ENCODE assay signal across 1 cellular context in the genomic region with DNA sequence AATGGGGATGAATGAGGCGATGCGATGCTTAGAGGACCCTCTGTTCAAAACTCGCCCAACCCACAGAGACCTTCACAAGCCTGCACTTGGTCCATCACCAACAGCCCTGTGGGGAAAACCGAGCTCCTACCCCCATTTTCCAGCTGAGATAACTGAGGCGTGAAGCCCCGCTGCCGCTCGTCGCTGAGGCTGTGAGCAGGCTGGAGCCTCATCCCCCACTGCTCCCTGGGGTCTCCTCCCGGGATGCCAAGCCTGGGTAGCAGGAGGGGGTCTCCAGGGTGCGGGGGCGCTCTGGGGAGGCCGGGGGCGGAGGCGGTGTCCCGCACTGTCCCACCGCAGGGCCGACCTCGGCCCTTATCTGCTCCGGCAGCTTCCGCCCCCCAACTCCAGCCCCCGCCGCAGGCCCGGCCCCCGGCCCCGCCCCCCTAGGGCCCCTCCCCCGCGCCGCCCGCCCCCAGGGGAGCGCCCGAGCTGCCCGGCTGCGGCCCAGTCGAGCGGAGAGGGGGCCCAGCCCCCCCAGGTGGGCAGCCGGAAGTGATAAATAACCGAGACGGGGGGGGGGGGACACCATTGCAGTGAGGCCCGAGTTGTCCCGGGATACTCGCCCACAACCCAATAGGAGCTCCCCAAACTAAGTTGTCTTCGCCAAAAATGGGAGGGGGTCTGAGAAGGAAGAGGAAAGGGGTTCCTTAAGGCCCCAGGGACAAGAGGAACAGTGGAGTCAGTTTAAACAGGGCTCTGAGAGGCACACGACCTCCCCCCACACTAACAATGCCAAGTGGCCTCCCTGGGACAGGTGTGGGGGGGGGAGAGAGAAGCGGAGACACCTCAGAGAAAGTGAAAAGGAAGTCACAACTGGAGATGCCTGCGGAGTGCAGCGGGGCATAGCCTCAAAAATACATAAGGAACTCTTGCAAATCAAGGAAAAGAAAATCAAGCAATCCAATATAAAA.
TF ChIP-seq lines count a peak whose summit lies in the region.

No MANE protein-coding gene starts in this region.

TF ChIP-seq in K562, 482 proteins besides CTCF, POLR2A, EP300 and RAD21 (continues in another document):
- TF ChIP-seq RFX7 (CRISPR knock-in tag; IDR thresholded peaks at IDR 0.05): no peak
- peak; percentile 98 for TF ChIP-seq ZBTB7A (IDR thresholded peaks at IDR 0.05; ENCODE audit: borderline replicate concordance, control insufficient read depth, low read depth, low read length)
- 0 out of 2 replicates have a peak, but pooled peaks have one; percentile 19 for TF ChIP-seq CREB1 (IDR thresholded peaks at IDR 0.05)
- no peak for TF ChIP-seq CREB1 (CRISPR knock-in tag; IDR thresholded peaks at IDR 0.05)
- peak; percentile 59 for TF ChIP-seq ZFX (CRISPR knock-in tag; IDR thresholded peaks at IDR 0.05)
- peak in 1 of 3 experiments; percentile 10 for TF ChIP-seq YY1 (IDR thresholded peaks at IDR 0.05; ENCODE audit: borderline replicate concordance in 1 of 3, control insufficient read depth in 1 of 3, extremely low read depth in 1 of 3, insufficient read depth in 3 of 3, insufficient read length in 1 of 3, insufficient replicate concordance in 2 of 3, low read depth in 1 of 3, low read length in 2 of 3)
- no peak for TF ChIP-seq ZNF408 (CRISPR knock-in tag; IDR thresholded peaks at IDR 0.05; ENCODE audit: low read depth)
- TF ChIP-seq MBD2 (IDR thresholded peaks at IDR 0.05; ENCODE audit: borderline replicate concordance, low read depth): no peak
- peak; percentile 21; the same call in 1 of the 2 replicates for TF ChIP-seq CREM (IDR thresholded peaks at IDR 0.05; ENCODE audit: low read depth)
- TF ChIP-seq PHF8 (IDR thresholded peaks at IDR 0.05; ENCODE audit: borderline replicate concordance, low read length): peak; percentile 65; the same call in 1 of the 2 replicates
- 0 out of 2 replicates have a peak, but pooled peaks have one; percentile 24 for TF ChIP-seq RNF2 (IDR thresholded peaks at IDR 0.05)
- TF ChIP-seq, protein P1, sequence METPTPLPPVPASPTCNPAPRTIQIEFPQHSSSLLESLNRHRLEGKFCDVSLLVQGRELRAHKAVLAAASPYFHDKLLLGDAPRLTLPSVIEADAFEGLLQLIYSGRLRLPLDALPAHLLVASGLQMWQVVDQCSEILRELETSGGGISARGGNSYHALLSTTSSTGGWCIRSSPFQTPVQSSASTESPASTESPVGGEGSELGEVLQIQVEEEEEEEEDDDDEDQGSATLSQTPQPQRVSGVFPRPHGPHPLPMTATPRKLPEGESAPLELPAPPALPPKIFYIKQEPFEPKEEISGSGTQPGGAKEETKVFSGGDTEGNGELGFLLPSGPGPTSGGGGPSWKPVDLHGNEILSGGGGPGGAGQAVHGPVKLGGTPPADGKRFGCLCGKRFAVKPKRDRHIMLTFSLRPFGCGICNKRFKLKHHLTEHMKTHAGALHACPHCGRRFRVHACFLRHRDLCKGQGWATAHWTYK (CRISPR knock-in tag; IDR thresholded peaks at IDR 0.05): peak; percentile 17; the same call in 1 of the 2 replicates
- TF ChIP-seq SMARCA5 (IDR thresholded peaks at IDR 0.05): peak; percentile 49; the same call in 1 of the 2 replicates
- TF ChIP-seq BRD4 (IDR thresholded peaks at IDR 0.05): peak; percentile 3; the same call in 1 of the 2 replicates
- TF ChIP-seq POLR2AphosphoS5 (IDR thresholded peaks at IDR 0.05; ENCODE audit: control insufficient read depth, insufficient read depth, low read depth, low read length): peak; percentile 25; the same call in 1 of the 2 replicates
- TF ChIP-seq EGR1 (conservative IDR thresholded peaks at IDR 0.05): peak; percentile 95
- TF ChIP-seq, protein P2, sequence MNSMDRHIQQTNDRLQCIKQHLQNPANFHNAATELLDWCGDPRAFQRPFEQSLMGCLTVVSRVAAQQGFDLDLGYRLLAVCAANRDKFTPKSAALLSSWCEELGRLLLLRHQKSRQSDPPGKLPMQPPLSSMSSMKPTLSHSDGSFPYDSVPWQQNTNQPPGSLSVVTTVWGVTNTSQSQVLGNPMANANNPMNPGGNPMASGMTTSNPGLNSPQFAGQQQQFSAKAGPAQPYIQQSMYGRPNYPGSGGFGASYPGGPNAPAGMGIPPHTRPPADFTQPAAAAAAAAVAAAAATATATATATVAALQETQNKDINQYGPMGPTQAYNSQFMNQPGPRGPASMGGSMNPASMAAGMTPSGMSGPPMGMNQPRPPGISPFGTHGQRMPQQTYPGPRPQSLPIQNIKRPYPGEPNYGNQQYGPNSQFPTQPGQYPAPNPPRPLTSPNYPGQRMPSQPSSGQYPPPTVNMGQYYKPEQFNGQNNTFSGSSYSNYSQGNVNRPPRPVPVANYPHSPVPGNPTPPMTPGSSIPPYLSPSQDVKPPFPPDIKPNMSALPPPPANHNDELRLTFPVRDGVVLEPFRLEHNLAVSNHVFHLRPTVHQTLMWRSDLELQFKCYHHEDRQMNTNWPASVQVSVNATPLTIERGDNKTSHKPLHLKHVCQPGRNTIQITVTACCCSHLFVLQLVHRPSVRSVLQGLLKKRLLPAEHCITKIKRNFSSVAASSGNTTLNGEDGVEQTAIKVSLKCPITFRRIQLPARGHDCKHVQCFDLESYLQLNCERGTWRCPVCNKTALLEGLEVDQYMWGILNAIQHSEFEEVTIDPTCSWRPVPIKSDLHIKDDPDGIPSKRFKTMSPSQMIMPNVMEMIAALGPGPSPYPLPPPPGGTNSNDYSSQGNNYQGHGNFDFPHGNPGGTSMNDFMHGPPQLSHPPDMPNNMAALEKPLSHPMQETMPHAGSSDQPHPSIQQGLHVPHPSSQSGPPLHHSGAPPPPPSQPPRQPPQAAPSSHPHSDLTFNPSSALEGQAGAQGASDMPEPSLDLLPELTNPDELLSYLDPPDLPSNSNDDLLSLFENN (IDR thresholded peaks at IDR 0.05; ENCODE audit: low read depth in 2 of 2, low read length in 2 of 2): 0 out of 4 replicates have a peak, but pooled peaks of 1 of the 2 experiments have one; percentile 17
- no peak for TF ChIP-seq ZNF133 (CRISPR knock-in tag; IDR thresholded peaks at IDR 0.05)
- peak; percentile 21; the same call in 1 of the 2 replicates for TF ChIP-seq MTA3 (IDR thresholded peaks at IDR 0.05; ENCODE audit: borderline replicate concordance)
- TF ChIP-seq, protein P3, sequence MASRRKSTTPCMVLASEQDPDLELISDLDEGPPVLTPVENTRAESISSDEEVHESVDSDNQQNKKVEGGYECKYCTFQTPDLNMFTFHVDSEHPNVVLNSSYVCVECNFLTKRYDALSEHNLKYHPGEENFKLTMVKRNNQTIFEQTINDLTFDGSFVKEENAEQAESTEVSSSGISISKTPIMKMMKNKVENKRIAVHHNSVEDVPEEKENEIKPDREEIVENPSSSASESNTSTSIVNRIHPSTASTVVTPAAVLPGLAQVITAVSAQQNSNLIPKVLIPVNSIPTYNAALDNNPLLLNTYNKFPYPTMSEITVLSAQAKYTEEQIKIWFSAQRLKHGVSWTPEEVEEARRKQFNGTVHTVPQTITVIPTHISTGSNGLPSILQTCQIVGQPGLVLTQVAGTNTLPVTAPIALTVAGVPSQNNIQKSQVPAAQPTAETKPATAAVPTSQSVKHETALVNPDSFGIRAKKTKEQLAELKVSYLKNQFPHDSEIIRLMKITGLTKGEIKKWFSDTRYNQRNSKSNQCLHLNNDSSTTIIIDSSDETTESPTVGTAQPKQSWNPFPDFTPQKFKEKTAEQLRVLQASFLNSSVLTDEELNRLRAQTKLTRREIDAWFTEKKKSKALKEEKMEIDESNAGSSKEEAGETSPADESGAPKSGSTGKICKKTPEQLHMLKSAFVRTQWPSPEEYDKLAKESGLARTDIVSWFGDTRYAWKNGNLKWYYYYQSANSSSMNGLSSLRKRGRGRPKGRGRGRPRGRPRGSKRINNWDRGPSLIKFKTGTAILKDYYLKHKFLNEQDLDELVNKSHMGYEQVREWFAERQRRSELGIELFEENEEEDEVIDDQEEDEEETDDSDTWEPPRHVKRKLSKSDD (conservative IDR thresholded peaks at IDR 0.05; ENCODE audit: low read length): no peak
- peak; percentile 85 for TF ChIP-seq DPF2 (IDR thresholded peaks at IDR 0.05)
- TF ChIP-seq HDAC1 (IDR thresholded peaks at IDR 0.05): peak in 1 of 2 experiments; percentile 50; a peak in 1 of 4 replicates
- TF ChIP-seq ZNF444 (CRISPR knock-in tag; IDR thresholded peaks at IDR 0.05): no peak
- no peak for TF ChIP-seq ZNF717 (CRISPR knock-in tag; IDR thresholded peaks at IDR 0.05)
- TF ChIP-seq HDAC2 (IDR thresholded peaks at IDR 0.05): peak; percentile 76; the same call in 1 of the 2 replicates
- TF ChIP-seq MCM2 (IDR thresholded peaks at IDR 0.05; ENCODE audit: low read depth): no peak
- no peak; the same call in 1 of the 2 replicates for TF ChIP-seq FOXM1 (IDR thresholded peaks at IDR 0.05; ENCODE audit: low read depth)
- no peak for TF ChIP-seq FOXM1 (CRISPR knock-in tag; IDR thresholded peaks at IDR 0.05; ENCODE audit: low read depth)
- peak; percentile 61 for TF ChIP-seq SMARCA4 (IDR thresholded peaks at IDR 0.05)
- TF ChIP-seq, protein P4, sequence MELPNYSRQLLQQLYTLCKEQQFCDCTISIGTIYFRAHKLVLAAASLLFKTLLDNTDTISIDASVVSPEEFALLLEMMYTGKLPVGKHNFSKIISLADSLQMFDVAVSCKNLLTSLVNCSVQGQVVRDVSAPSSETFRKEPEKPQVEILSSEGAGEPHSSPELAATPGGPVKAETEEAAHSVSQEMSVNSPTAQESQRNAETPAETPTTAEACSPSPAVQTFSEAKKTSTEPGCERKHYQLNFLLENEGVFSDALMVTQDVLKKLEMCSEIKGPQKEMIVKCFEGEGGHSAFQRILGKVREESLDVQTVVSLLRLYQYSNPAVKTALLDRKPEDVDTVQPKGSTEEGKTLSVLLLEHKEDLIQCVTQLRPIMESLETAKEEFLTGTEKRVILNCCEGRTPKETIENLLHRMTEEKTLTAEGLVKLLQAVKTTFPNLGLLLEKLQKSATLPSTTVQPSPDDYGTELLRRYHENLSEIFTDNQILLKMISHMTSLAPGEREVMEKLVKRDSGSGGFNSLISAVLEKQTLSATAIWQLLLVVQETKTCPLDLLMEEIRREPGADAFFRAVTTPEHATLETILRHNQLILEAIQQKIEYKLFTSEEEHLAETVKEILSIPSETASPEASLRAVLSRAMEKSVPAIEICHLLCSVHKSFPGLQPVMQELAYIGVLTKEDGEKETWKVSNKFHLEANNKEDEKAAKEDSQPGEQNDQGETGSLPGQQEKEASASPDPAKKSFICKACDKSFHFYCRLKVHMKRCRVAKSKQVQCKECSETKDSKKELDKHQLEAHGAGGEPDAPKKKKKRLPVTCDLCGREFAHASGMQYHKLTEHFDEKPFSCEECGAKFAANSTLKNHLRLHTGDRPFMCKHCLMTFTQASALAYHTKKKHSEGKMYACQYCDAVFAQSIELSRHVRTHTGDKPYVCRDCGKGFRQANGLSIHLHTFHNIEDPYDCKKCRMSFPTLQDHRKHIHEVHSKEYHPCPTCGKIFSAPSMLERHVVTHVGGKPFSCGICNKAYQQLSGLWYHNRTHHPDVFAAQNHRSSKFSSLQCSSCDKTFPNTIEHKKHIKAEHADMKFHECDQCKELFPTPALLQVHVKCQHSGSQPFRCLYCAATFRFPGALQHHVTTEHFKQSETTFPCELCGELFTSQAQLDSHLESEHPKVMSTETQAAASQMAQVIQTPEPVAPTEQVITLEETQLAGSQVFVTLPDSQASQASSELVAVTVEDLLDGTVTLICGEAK (IDR thresholded peaks at IDR 0.05): 0 out of 2 replicates have a peak, but pooled peaks have one; percentile 42
- TF ChIP-seq, protein P4 (CRISPR knock-in tag; IDR thresholded peaks at IDR 0.05): no peak
- TF ChIP-seq KAT7 (CRISPR knock-in tag; IDR thresholded peaks at IDR 0.05; ENCODE audit: borderline replicate concordance): no peak
- TF ChIP-seq, protein P5, sequence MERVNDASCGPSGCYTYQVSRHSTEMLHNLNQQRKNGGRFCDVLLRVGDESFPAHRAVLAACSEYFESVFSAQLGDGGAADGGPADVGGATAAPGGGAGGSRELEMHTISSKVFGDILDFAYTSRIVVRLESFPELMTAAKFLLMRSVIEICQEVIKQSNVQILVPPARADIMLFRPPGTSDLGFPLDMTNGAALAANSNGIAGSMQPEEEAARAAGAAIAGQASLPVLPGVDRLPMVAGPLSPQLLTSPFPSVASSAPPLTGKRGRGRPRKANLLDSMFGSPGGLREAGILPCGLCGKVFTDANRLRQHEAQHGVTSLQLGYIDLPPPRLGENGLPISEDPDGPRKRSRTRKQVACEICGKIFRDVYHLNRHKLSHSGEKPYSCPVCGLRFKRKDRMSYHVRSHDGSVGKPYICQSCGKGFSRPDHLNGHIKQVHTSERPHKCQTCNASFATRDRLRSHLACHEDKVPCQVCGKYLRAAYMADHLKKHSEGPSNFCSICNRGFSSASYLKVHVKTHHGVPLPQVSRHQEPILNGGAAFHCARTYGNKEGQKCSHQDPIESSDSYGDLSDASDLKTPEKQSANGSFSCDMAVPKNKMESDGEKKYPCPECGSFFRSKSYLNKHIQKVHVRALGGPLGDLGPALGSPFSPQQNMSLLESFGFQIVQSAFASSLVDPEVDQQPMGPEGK (CRISPR knock-in tag; IDR thresholded peaks at IDR 0.05; ENCODE audit: borderline replicate concordance): no peak
- TF ChIP-seq, protein P6, sequence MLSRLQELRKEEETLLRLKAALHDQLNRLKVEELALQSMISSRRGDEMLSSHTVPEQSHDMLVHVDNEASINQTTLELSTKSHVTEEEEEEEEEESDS (CRISPR knock-in tag; IDR thresholded peaks at IDR 0.05): no peak
- peak; percentile 50; the same call in 1 of the 2 replicates for TF ChIP-seq TEAD4 (IDR thresholded peaks at IDR 0.05; ENCODE audit: low read length)
- TF ChIP-seq TEAD4 (CRISPR knock-in tag; IDR thresholded peaks at IDR 0.05; ENCODE audit: borderline replicate concordance): no peak
- TF ChIP-seq CBFA2T2 (conservative IDR thresholded peaks at IDR 0.05): 0 out of 2 replicates have a peak, but pooled peaks have one; percentile 18
- TF ChIP-seq TCF3 (CRISPR knock-in tag; IDR thresholded peaks at IDR 0.05): 0 out of 2 replicates have a peak, but pooled peaks have one; percentile 36
- no peak for TF ChIP-seq SIN3B (IDR thresholded peaks at IDR 0.05; ENCODE audit: low read depth)
- TF ChIP-seq GATAD2A (IDR thresholded peaks at IDR 0.05): 0 out of 2 replicates have a peak, but pooled peaks have one; percentile 17
